In genomic region chr16:79839851-79840321, GRCh38 we compare ENCODE assay signal across 28 cellular contexts.
DNase-seq lines count a peak whose midpoint lies in the region; ATAC-seq and TF ChIP-seq lines count a peak whose summit lies in the region.
"Had no signal": no experiment of that assay in that cellular context is flagged by ENCODE, and none has a peak within 500 bp of the region (broad histone marks: within the 10 kb centered on the region; RNA-seq: fewer than 3 reads in every experiment).

No MANE protein-coding gene starts in this region.

- H2AFZ ChIP-seq in hepatocyte, result no peak overlapping the region
- H2AFZ ChIP-seq: GM23248 had no signal

- intact Hi-C loops in vagina (cut with DNase I), result no loop called here

- H3K27me3 ChIP-seq in hepatocyte, result no peaks in the 10 kb centered on the region
- H3K27me3 ChIP-seq in vagina, result no peaks in the 10 kb centered on the region
- H3K27me3 ChIP-seq: stomach, transverse colon had no signal

- no peak for TF ChIP-seq POLR2A in vagina (IDR thresholded peaks at IDR 0.05)

- H3K9me3 ChIP-seq in hepatocyte (ENCODE audit: low read depth) (no peaks in the 10 kb centered on the region), vagina (no peaks in the 10 kb centered on the region)
- H3K9me3 ChIP-seq: psoas muscle, stomach, transverse colon had no signal

- no peak for TF ChIP-seq CTCF in hepatocyte (IDR thresholded peaks at IDR 0.05; ENCODE audit: poor library complexity)
- no peak for TF ChIP-seq CTCF in omental fat pad (IDR thresholded peaks at IDR 0.05)
- TF ChIP-seq CTCF in vagina (IDR thresholded peaks at IDR 0.05), result no peak

- DNase-seq in fibroblast of peridontal ligament (ENCODE audit: extremely low read depth) (peak; percentile 29), hepatocyte (ENCODE audit: low spot score) (peak; percentile 33), omental fat pad (ENCODE audit: low spot score) (no peak), vagina (ENCODE audit: extremely low spot score in 2 of 2) (no peak), SW480 (ENCODE audit: low spot score) (no peak)
- no peak for DNase-seq in activated CD4-positive, alpha-beta T cell treated with anti-CD3 and anti-CD28 coated beads for 4 hours
- DNase-seq: activated CD4-positive, alpha-beta T cell treated with anti-CD3 and anti-CD28 coated beads, Interleukin-2, amount 10 ng/mL, durations not matched to agents 7 days and 5 days; activated naive CD8-positive, alpha-beta T cell treated with anti-CD3 and anti-CD28 coated beads, Interleukin-2, amount 50 U/mL, for 24 hours; activated T-cell treated with anti-CD3 and anti-CD28 coated beads, Interleukin-2, amount 50 U/mL, for 4 hours; CD4-positive, alpha-beta T cell; dermis blood vessel endothelial cell; EL; GM23248; HFFc6; NCI-H1092; NCI-H2029; NCI-H526; NK-92 treated with Interleukin-12 subunit alpha and Interleukin-12 subunit beta, amount 100 ng/mL, for 24 hours; PC-3; psoas muscle; SHP77 treated with DMSO at 0.1 percent for 48 hours; small intestine; stimulated activated CD4-positive, alpha-beta T cell treated with anti-CD3 and anti-CD28 coated beads, Interleukin-1b, Interleukin-23, amount 100 ng/mL, for 48 hours; stomach; T-helper 9 cell; transverse colon had no signal

- no peaks in the 10 kb centered on the region for H3K79me2 ChIP-seq in hepatocyte

- H3K4me1 ChIP-seq in hepatocyte (ENCODE audit: insufficient read depth) (peaks cover 29% of the 10 kb centered on the region), vagina (peaks cover 42% of the 10 kb centered on the region)
- H3K4me1 ChIP-seq: psoas muscle had no signal

- no peaks in the 10 kb centered on the region for H4K20me1 ChIP-seq in hepatocyte (ENCODE audit: insufficient read depth, poor library complexity, severe bottlenecking)

- H3K4me3 ChIP-seq in hepatocyte (no peak overlapping the region), vagina (no peak overlapping the region)
- H3K4me3 ChIP-seq: GM23248, psoas muscle, stomach, transverse colon had no signal

- H3K36me3 ChIP-seq in hepatocyte (replicated peaks; ENCODE audit: insufficient read depth, low read depth), result no peaks in the 10 kb centered on the region
- H3K36me3 ChIP-seq in vagina, result no peaks in the 10 kb centered on the region
- H3K36me3 ChIP-seq: stomach, transverse colon had no signal

- peak overlapping the region; percentile 38 for H3K4me2 ChIP-seq in hepatocyte

- peak overlapping the region; percentile 68 for H3K27ac ChIP-seq in hepatocyte
- peak overlapping the region; percentile 58 for H3K27ac ChIP-seq in vagina
- H3K27ac ChIP-seq: GM23248, psoas muscle, VCaP had no signal

- WGBS in hepatocyte (ENCODE audit: low lambda C conversion rate, missing lambda C conversion rate), result 73% methylated on average over 12 of the region's 12 CpGs

- no peaks in the 10 kb centered on the region for H3K9me2 ChIP-seq in hepatocyte (replicated peaks; ENCODE audit: insufficient read depth)

- ATAC-seq in omental fat pad (ENCODE audit: low FRiP score) (peak; percentile 30), HG02759 (IDR thresholded peaks at IDR 0.05; ENCODE audit: unreplicated experiment) (no peak)
- ATAC-seq: activated naive CD8-positive, alpha-beta T cell treated with anti-CD3 and anti-CD28 coated beads, Interleukin-2, amount 50 U/mL, for 24 hours; activated T-cell treated with anti-CD3 and anti-CD28 coated beads, Interleukin-2, amount 50 U/mL, for 4 hours; PC-3; psoas muscle had no signal

Comparison
In these comparisons a context has a peak if more than half of its experiments do, and no peak if none do; other contexts are left out.
1. DNase-seq: peak in fibroblast of peridontal ligament (single experiment) and hepatocyte (single experiment); none in omental fat pad (single experiment), vagina (0 of 2), SW480 (single experiment) and activated CD4-positive, alpha-beta T cell treated with anti-CD3 and anti-CD28 coated beads for 4 hours (0 of 2).